ENCODE assay signal across 18 cellular contexts in genomic region chr2:66539452-66539851, GRCh38.
A peak's percentile ranks its signal among the peaks of the same experiment; 100 is the strongest.
DNase-seq lines count a peak whose midpoint lies in the region; ATAC-seq, FAIRE-seq and TF ChIP-seq lines count a peak whose summit lies in the region.
"Had no signal": no experiment of that assay in that cellular context is flagged by ENCODE, and none has a peak within 500 bp of the region (broad histone marks: within the 10 kb centered on the region; RNA-seq: fewer than 3 reads in every experiment).

No MANE protein-coding gene starts in this region.

- H3K9me3 ChIP-seq in body of pancreas, result no peaks in the 10 kb centered on the region
- H3K9me3 ChIP-seq: spleen had no signal

- no peak overlapping the region for H3K4me3 Mint-ChIP-seq in nephron
- H3K4me3 Mint-ChIP-seq: activated CD4-positive, alpha-beta T cell treated with anti-CD3 and anti-CD28 coated beads for 36 hours; activated naive CD8-positive, alpha-beta T cell; stimulated activated naive CD8-positive, alpha-beta T cell treated with anti-CD3 and anti-CD28 coated beads, Interleukin-15, Interleukin-2, amounts not matched to agents 100 ng/mL and 50 ng/mL, for 24 hours had no signal

- no peak for FAIRE-seq in HTR-8/SVneo (lab: Jason Lieb, UNC)

- H3K36me3 ChIP-seq in body of pancreas (replicated peaks in 1 of 2; ENCODE audit: insufficient read depth in 1 of 2, low read depth in 2 of 2), result no peaks in the 10 kb centered on the region
- H3K36me3 ChIP-seq: spleen had no signal

- TF ChIP-seq CTCF in AG04449 (IDR thresholded peaks at IDR 0.05; ENCODE audit: insufficient read depth, low read length, missing control alignments), result no peak
- no peak for TF ChIP-seq CTCF in body of pancreas (IDR thresholded peaks at IDR 0.05)
- TF ChIP-seq CTCF in nephron (IDR thresholded peaks at IDR 0.05; ENCODE audit: unreplicated experiment in 3 of 3), result no peak
- TF ChIP-seq CTCF in coronary artery (IDR thresholded peaks at IDR 0.05), result no peak

- no peak for TF ChIP-seq RAD21 in Ishikawa (IDR thresholded peaks at IDR 0.05; ENCODE audit: low read depth)

- H3K27me3 ChIP-seq in body of pancreas, result no peaks in the 10 kb centered on the region
- H3K27me3 ChIP-seq: spleen had no signal

- ATAC-seq in body of pancreas, result peak; percentile 49
- ATAC-seq: activated CD4-positive, alpha-beta T cell treated with anti-CD3 and anti-CD28 coated beads for 36 hours; Right ventricle myocardium inferior had no signal

- TF ChIP-seq EP300 in Ishikawa (IDR thresholded peaks at IDR 0.05; ENCODE audit: borderline replicate concordance), result no peak; the same call in 1 of the 2 replicates

- CTCF ChIA-PET in AG04449 (lab: Yijun Ruan, JAX), result no interaction called here

- no peaks in the 10 kb centered on the region for H3K9me3 Mint-ChIP-seq in nephron
- H3K9me3 Mint-ChIP-seq: stimulated activated naive CD8-positive, alpha-beta T cell treated with anti-CD3 and anti-CD28 coated beads, Interleukin-15, Interleukin-2, amounts not matched to agents 100 ng/mL and 50 ng/mL, for 24 hours had no signal

- H3K4me1 ChIP-seq in body of pancreas, result peaks cover 61% of the 10 kb centered on the region

- H3K27ac ChIP-seq in body of pancreas (peak overlapping the region in 3 of 4 donors; percentile 4 to 36 (median 32)), coronary artery (no peak overlapping the region)
- H3K27ac ChIP-seq: spleen had no signal

- TF ChIP-seq POLR2A in body of pancreas (IDR thresholded peaks at IDR 0.05), result no peak

- DNase-seq in AG04449 (ENCODE audit: low read depth, low spot score), result peak; percentile 24
- DNase-seq in body of pancreas, result peak in 2 of 4 donors; percentile 24 to 42
- no peak for DNase-seq in ureter (ENCODE audit: low spot score)
- DNase-seq in NK-92 (lab: John Stamatoyannopoulos, UW; ENCODE audit: unreplicated experiment), result no peak
- no peak for DNase-seq in coronary artery (ENCODE audit: low spot score)
- no peak for DNase-seq in HTR-8/SVneo (ENCODE audit: insufficient read length, low spot score)
- DNase-seq: activated CD4-positive, alpha-beta T cell treated with anti-CD3 and anti-CD28 coated beads for 36 hours; COR-L47; GDM1; head of caudate nucleus; islet precursor cell; NCI-H2107; spleen had no signal

- no peak overlapping the region for H3K4me3 ChIP-seq in AG04449 (ENCODE audit: low read depth, low read length)
- no peak overlapping the region for H3K4me3 ChIP-seq in body of pancreas
- no peak overlapping the region for H3K4me3 ChIP-seq in coronary artery
- H3K4me3 ChIP-seq: spleen had no signal

- peaks cover 7% of the 10 kb centered on the region for H3K27me3 Mint-ChIP-seq in nephron (ENCODE audit: low read depth)
- H3K27me3 Mint-ChIP-seq: activated naive CD8-positive, alpha-beta T cell; stimulated activated naive CD8-positive, alpha-beta T cell treated with anti-CD3 and anti-CD28 coated beads, Interleukin-15, Interleukin-2, amounts not matched to agents 100 ng/mL and 50 ng/mL, for 24 hours had no signal

- H3K36me3 Mint-ChIP-seq in nephron (ENCODE audit: low read depth), result peaks cover 46% of the 10 kb centered on the region
- H3K36me3 Mint-ChIP-seq: activated naive CD8-positive, alpha-beta T cell had no signal

- H3K27ac Mint-ChIP-seq in nephron, result peak overlapping the region; percentile 65 to 74 (median 74)
- H3K27ac Mint-ChIP-seq: activated CD4-positive, alpha-beta T cell treated with anti-CD3 and anti-CD28 coated beads for 36 hours; activated naive CD8-positive, alpha-beta T cell; stimulated activated naive CD8-positive, alpha-beta T cell treated with anti-CD3 and anti-CD28 coated beads, Interleukin-15, Interleukin-2, amounts not matched to agents 100 ng/mL and 50 ng/mL, for 24 hours had no signal

- H3K4me1 Mint-ChIP-seq in nephron, result peaks cover 85% of the 10 kb centered on the region
- H3K4me1 Mint-ChIP-seq: activated CD4-positive, alpha-beta T cell treated with anti-CD3 and anti-CD28 coated beads for 36 hours had no signal

- POLR2A ChIA-PET in AG04449 (lab: Yijun Ruan, JAX), result no interaction called here

- 60 to 62% methylated on average over 5 of the region's 5 CpGs for WGBS in body of pancreas, 2 donors

- intact Hi-C loops in body of pancreas (cut with DNase I), result no loop called here

TF ChIP-seq in Ishikawa, 13 proteins besides CTCF, POLR2A, EP300 and RAD21:
- no peak for TF ChIP-seq MAX (IDR thresholded peaks at IDR 0.05)
- TF ChIP-seq NFIC (IDR thresholded peaks at IDR 0.05), result 0 out of 2 replicates have a peak, but pooled peaks have one; percentile 23
- TF ChIP-seq CEBPB (IDR thresholded peaks at IDR 0.05), result 0 out of 2 replicates have a peak, but pooled peaks have one; percentile 15

Comparison
In these comparisons a context has a peak if more than half of its experiments do, and no peak if none do; other contexts are left out.
1. H3K27ac ChIP-seq: peak in body of pancreas (3 of 4); none in coronary artery (0 of 2).